ENCODE assay signal across 8 cellular contexts in genomic region chr19:40465025-40465780, GRCh38. TPM values are rescaled to one million over a fixed set of nuclear protein-coding genes. Genes with fewer than 3 reads are reported as not detected.
A peak's percentile ranks its signal among the peaks of the same experiment; 100 is the strongest.
DNase-seq lines count a peak whose midpoint lies in the region; ATAC-seq and TF ChIP-seq lines count a peak whose summit lies in the region.

Gene BLVRB (minus strand): TSS chr19:40465745. CDS start chr19:40465688, 57 bp downstream.

- H3K4me1 Mint-ChIP-seq in dendritic cell treated with granulocyte-macrophage colony-stimulating factor and Interleukin-4, amounts not matched to agents 40 ng/mL and 50 ng/mL, for 4 days (ENCODE audit: low read depth) = peaks cover 60% of the 10 kb centered on the region

- intact Hi-C loops in dendritic cell treated with granulocyte-macrophage colony-stimulating factor and Interleukin-4, amounts not matched to agents 40 ng/mL and 50 ng/mL, for 4 days (cut with micrococcal nuclease) = loop anchor here (2.0 to 10.0 kb wide), 4 partner anchors 20 to 160 kb away; partner anchors contain the start of genes SERTAD3 and SHKBP1
- intact Hi-C loops in thyroid gland (cut with DNase I) = loop anchor here (10.0 kb wide), 2 partner anchors 60 to 130 kb away; no protein-coding TSS in a partner anchor

- H3K36me3 ChIP-seq in DND-41 (ENCODE audit: insufficient read depth, low read length) = no peaks in the 10 kb centered on the region
- no peaks in the 10 kb centered on the region; a peak in 1 of 3 replicates for H3K36me3 ChIP-seq in HEK293 (ENCODE audit: control insufficient read depth in 2 of 2, insufficient read depth in 1 of 2, low read length in 2 of 2)
- H3K36me3 ChIP-seq in SK-N-MC (ENCODE audit: insufficient read depth, low read length) = no peaks in the 10 kb centered on the region
- no peaks in the 10 kb centered on the region for H3K36me3 ChIP-seq in thyroid gland

- ATAC-seq in DND-41 (ENCODE audit: insufficient read depth, low read depth) (peak; percentile 8; the same call in 2 of the 3 replicates), HG03108 (IDR thresholded peaks at IDR 0.05; ENCODE audit: unreplicated experiment) (no peak)

- TF ChIP-seq POLR2A in thyroid gland (IDR thresholded peaks at IDR 0.05) = peak; percentile 85 to 98

- peak within 1 kb of the TSS; percentile 94 for H3K4me3 Mint-ChIP-seq in dendritic cell treated with granulocyte-macrophage colony-stimulating factor and Interleukin-4, amounts not matched to agents 40 ng/mL and 50 ng/mL, for 4 days

- 5 to 8% methylated on average over 18 to 27 of the region's 32 CpGs for WGBS in thyroid gland, 2 donors

- H3K27me3 Mint-ChIP-seq in dendritic cell treated with granulocyte-macrophage colony-stimulating factor and Interleukin-4, amounts not matched to agents 40 ng/mL and 50 ng/mL, for 4 days = peaks cover 24% of the 10 kb centered on the region

- no peaks in the 10 kb centered on the region for H3K79me2 ChIP-seq in DND-41 (ENCODE audit: insufficient read depth, low read length)

- peaks cover 37% of the 10 kb centered on the region for H3K36me3 Mint-ChIP-seq in dendritic cell treated with granulocyte-macrophage colony-stimulating factor and Interleukin-4, amounts not matched to agents 40 ng/mL and 50 ng/mL, for 4 days (ENCODE audit: low read depth)

- H3K4me2 ChIP-seq in DND-41 (ENCODE audit: insufficient read depth, low read length) = peak within 1 kb of the TSS; percentile 98

- peak within 1 kb of the TSS; percentile 98 for H3K27ac Mint-ChIP-seq in dendritic cell treated with granulocyte-macrophage colony-stimulating factor and Interleukin-4, amounts not matched to agents 40 ng/mL and 50 ng/mL, for 4 days

- H3K9me3 Mint-ChIP-seq in dendritic cell treated with granulocyte-macrophage colony-stimulating factor and Interleukin-4, amounts not matched to agents 40 ng/mL and 50 ng/mL, for 4 days = no peaks in the 10 kb centered on the region

- CTCF ChIA-PET in HEK293 (lab: Yijun Ruan, JAX) = interaction anchor here (0.5 to 5.9 kb wide), 52 partner anchors 9 to 1025 kb away, joined by 3 to 98 read pairs (median 6); partner anchors contain the start of genes LTBP4, PLD3, PRX and SERTAD1

- peak within 1 kb of the TSS; percentile 86 for H2AFZ ChIP-seq in DND-41 (ENCODE audit: low read depth, low read length)

- no peaks in the 10 kb centered on the region for H3K9me3 ChIP-seq in DND-41 (ENCODE audit: insufficient read depth, low read length, severe bottlenecking)
- no peaks in the 10 kb centered on the region for H3K9me3 ChIP-seq in HEK293 (ENCODE audit: control insufficient read depth, insufficient read depth, low read depth, low read length)
- H3K9me3 ChIP-seq in SK-N-MC (ENCODE audit: low read depth, low read length) = no peaks in the 10 kb centered on the region
- H3K9me3 ChIP-seq in thyroid gland = no peaks in the 10 kb centered on the region

- H3K4me3 ChIP-seq in DND-41 (ENCODE audit: low read depth in 1 of 2, low read length in 2 of 2) (peak within 1 kb of the TSS; percentile 44 to 78), HEK293 (ENCODE audit: low read depth, low read length) (peak within 1 kb of the TSS; percentile 53), SK-N-MC (peak within 1 kb of the TSS; percentile 89), thyroid gland (replicated peaks in 1 of 3) (peak within 1 kb of the TSS; percentile 55 to 80 (median 64))

- peak within 1 kb of the TSS; percentile 72 for H3K9ac ChIP-seq in DND-41 (ENCODE audit: low read depth, low read length)
- H3K9ac ChIP-seq in SK-N-MC (ENCODE audit: insufficient read length) = peak within 1 kb of the TSS; percentile 77

- no peak for DNase-seq in DND-41
- no peak for DNase-seq in SK-N-MC (ENCODE audit: low read depth, low spot score)
- DNase-seq in lung microvascular endothelial cell (ENCODE audit: low read depth in 2 of 2) = peak; percentile 29 to 57
- no peak for DNase-seq in thyroid gland
- DNase-seq in NCI-H2107 treated with DMSO at 0.1 percent for 48 hours (lab: John Stamatoyannopoulos, UW; ENCODE audit: unreplicated experiment) = no peak

- peaks cover 5% of the 10 kb centered on the region; the same call in 1 of the 2 replicates for H4K20me1 ChIP-seq in DND-41 (ENCODE audit: insufficient read depth, low read length)

- H3K27ac ChIP-seq in DND-41 (ENCODE audit: low read length) (peak within 1 kb of the TSS; percentile 76), HEK293 (ENCODE audit: extremely low read depth, low read depth, low read length) (peak within 1 kb of the TSS; percentile 20; the same call in 1 of the 2 replicates), SK-N-MC (peak within 1 kb of the TSS; percentile 94), thyroid gland (peak within 1 kb of the TSS; percentile 91 to 95 (median 94))

- POLR2A ChIA-PET in HEK293 (lab: Yijun Ruan, JAX) = interaction anchor here (0.5 to 5.2 kb wide), 40 partner anchors 9 to 1029 kb away, joined by 3 to 74 read pairs (median 4); partner anchors contain the start of genes ACTMAP, C19orf47, PLD3 and PRX

- TF ChIP-seq CTCF in DND-41 (IDR thresholded peaks at IDR 0.05; ENCODE audit: borderline replicate concordance, extremely low read depth, low read length, poor library complexity, severe bottlenecking) = no peak
- no peak for TF ChIP-seq CTCF in HEK293 (tag by site-specific recombination; IDR thresholded peaks at IDR 0.05)
- no peak for TF ChIP-seq CTCF in thyroid gland (IDR thresholded peaks at IDR 0.05)

- no peaks in the 10 kb centered on the region for H3K27me3 ChIP-seq in DND-41 (ENCODE audit: insufficient read depth, low read length, poor library complexity)
- no peaks in the 10 kb centered on the region for H3K27me3 ChIP-seq in thyroid gland

- H3K4me1 ChIP-seq in DND-41 (ENCODE audit: insufficient read depth, low read length) (peaks cover 20% of the 10 kb centered on the region), HEK293 (ENCODE audit: control insufficient read depth, insufficient read depth, low read length) (peaks cover 13% of the 10 kb centered on the region), thyroid gland (peaks cover 18 to 31% of the 10 kb centered on the region in 2 donors)

TF ChIP-seq in HEK293, 187 proteins besides CTCF, POLR2A, EP300 and RAD21 (continues in another document):
- TF ChIP-seq ZNF768 (tag by site-specific recombination; IDR thresholded peaks at IDR 0.05) (peak; percentile 90; the same call in 1 of the 2 replicates), ZNF391 (tag by site-specific recombination; IDR thresholded peaks at IDR 0.05; ENCODE audit: borderline replicate concordance, low read depth) (peak; percentile 93), ZNF248 (tag by site-specific recombination; IDR thresholded peaks at IDR 0.05) (no peak), HIC1 (tag by site-specific recombination; IDR thresholded peaks at IDR 0.05) (peak; percentile 99), ZNF596 (tag by site-specific recombination; IDR thresholded peaks at IDR 0.05) (no peak), ZNF132 (tag by site-specific recombination; IDR thresholded peaks at IDR 0.05; ENCODE audit: borderline replicate concordance) (no peak), ZNF580 (tag by site-specific recombination; IDR thresholded peaks at IDR 0.05) (peak; percentile 95), ZNF639 (tag by site-specific recombination; IDR thresholded peaks at IDR 0.05) (peak; percentile 34), ZNF777 (tag by site-specific recombination; IDR thresholded peaks at IDR 0.05; ENCODE audit: borderline replicate concordance) (peak; percentile 28; the same call in 1 of the 2 replicates), YY2 (tag by site-specific recombination; IDR thresholded peaks at IDR 0.05) (peak; percentile 62), ZNF221 (tag by site-specific recombination; IDR thresholded peaks at IDR 0.05; ENCODE audit: borderline replicate concordance) (no peak)
- TF ChIP-seq, protein P1, sequence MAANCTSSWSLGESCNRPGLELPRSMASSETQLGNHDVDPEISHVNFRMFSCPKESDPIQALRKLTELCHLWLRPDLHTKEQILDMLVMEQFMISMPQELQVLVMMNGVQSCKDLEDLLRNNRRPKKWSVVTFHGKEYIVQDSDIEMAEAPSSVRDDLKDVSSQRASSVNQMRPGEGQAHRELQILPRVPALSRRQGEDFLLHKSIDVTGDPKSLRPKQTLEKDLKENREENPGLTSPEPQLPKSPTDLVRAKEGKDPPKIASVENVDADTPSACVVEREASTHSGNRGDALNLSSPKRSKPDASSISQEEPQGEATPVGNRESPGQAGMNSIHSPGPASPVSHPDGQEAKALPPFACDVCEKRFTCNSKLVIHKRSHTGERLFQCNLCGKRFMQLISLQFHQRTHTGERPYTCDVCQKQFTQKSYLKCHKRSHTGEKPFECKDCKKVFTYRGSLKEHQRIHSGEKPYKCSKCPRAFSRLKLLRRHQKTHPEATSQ (tag by site-specific recombination; IDR thresholded peaks at IDR 0.05) = peak; percentile 31; the same call in 1 of the 2 replicates

RNA-seq across cellular contexts. Expression of gene BLVRB, which starts in this region (rescaled TPM):
- total RNA-seq in lung microvascular endothelial cell (45.6 and 46.2 TPM in 2 replicates), thyroid gland (100 to 1,000 TPM; 111 to 238 (median 205) TPM)

Comparison
In these comparisons a context has a peak if more than half of its experiments do, and no peak if none do; other contexts are left out.
1. DNase-seq: peak in lung microvascular endothelial cell (2 of 2); none in DND-41 (single experiment), SK-N-MC (single experiment), thyroid gland (0 of 2) and NCI-H2107 treated with DMSO at 0.1 percent for 48 hours (single experiment).
2. H3K27ac ChIP-seq: peak in every context shown above with its lines; median percentile 94 in SK-N-MC; 94 in thyroid gland; 76 in DND-41; 20 in HEK293.
3. Peak in every context shown above with its lines, with median percentiles within 50 percentile points of each other: H3K4me3 ChIP-seq.